26 cellular contexts compared by ENCODE assay signal in genomic region chr19:20964798-20965197, GRCh38. TPM values are rescaled to one million over a fixed set of nuclear protein-coding genes. Genes with fewer than 3 reads are reported as not detected.
DNase-seq lines count a peak whose midpoint lies in the region; ATAC-seq, FAIRE-seq and TF ChIP-seq lines count a peak whose summit lies in the region.
"Had no signal": no experiment of that assay in that cellular context is flagged by ENCODE, and none has a peak within 500 bp of the region (broad histone marks: within the 10 kb centered on the region; RNA-seq: fewer than 3 reads in every experiment).

No MANE protein-coding gene starts in this region.

- H3K4me3 ChIP-seq in HepG2 (replicated peaks in 1 of 3; ENCODE audit: insufficient read depth in 1 of 3, low read depth in 2 of 3, low read length in 3 of 3) (no peak overlapping the region), right lobe of liver (no peak overlapping the region), K562 (no peak overlapping the region)
- H3K4me3 ChIP-seq: gastroesophageal sphincter, sigmoid colon, transverse colon had no signal

- peak; percentile 13 for DNase-seq in HepG2 (ENCODE audit: low spot score)
- no peak for DNase-seq in right lobe of liver
- DNase-seq in HT-29 (ENCODE audit: low spot score) = peak; percentile 4
- DNase-seq in K562 (ENCODE audit: extremely low read depth in 1 of 4, low spot score in 3 of 4) = peak in 1 of 4 experiments; percentile 2
- no peak for DNase-seq in GDM1 (lab: John Stamatoyannopoulos, UW)
- no peak for DNase-seq in AG08396 (ENCODE audit: low spot score)
- DNase-seq: activated CD4-positive, CD25-positive, alpha-beta regulatory T cell treated with anti-CD3 and anti-CD28 coated beads, Interleukin-2, amount 50 U/mL, for 72 hours; activated naive CD4-positive, alpha-beta T cell; anterior cingulate cortex; H7; natural killer cell; NCI-H187 treated with DMSO at 0.1 percent for 48 hours; NCI-H524 treated with DMSO at 0.1 percent for 48 hours; sigmoid colon; stimulated activated naive CD4-positive, alpha-beta T cell treated with Interleukin-2 at 50 U/mL for 16 hours; T-helper 9 cell; transverse colon had no signal

- FAIRE-seq in HepG2 (lab: Jason Lieb, UNC) (no peak), K562 (lab: Jason Lieb, UNC) (peak; percentile 15)
- FAIRE-seq: GM12891, GM19239, RCC 7860 had no signal

- ATAC-seq in HepG2 (peak; percentile 31; the same call in 1 of the 3 replicates), right lobe of liver (no peak), K562 (no peak), HG02885 (IDR thresholded peaks at IDR 0.05; ENCODE audit: poor library complexity, unreplicated experiment) (no peak)
- ATAC-seq: esophagus mucosa, gastroesophageal sphincter, natural killer cell, SK-N-SH treated with all-trans-retinoic acid at 6 μM for 48 hours had no signal

- H3K4me1 ChIP-seq in HepG2 (ENCODE audit: insufficient read depth, low read length) (no peaks in the 10 kb centered on the region), right lobe of liver (no peaks in the 10 kb centered on the region), K562 (replicated peaks in 1 of 2; ENCODE audit: control insufficient read depth in 2 of 2, insufficient read depth in 2 of 2, low read length in 2 of 2) (no peaks in the 10 kb centered on the region)
- H3K4me1 ChIP-seq: gastroesophageal sphincter, parathyroid adenoma, sigmoid colon, transverse colon had no signal

- H2AFZ ChIP-seq in HepG2 (ENCODE audit: low read length) (no peak overlapping the region), K562 (ENCODE audit: low read depth, low read length) (no peak overlapping the region)
- H2AFZ ChIP-seq: parathyroid adenoma had no signal

- POLR2A ChIA-PET in HepG2 (lab: Yijun Ruan, JAX) (no interaction called here), K562 (lab: Yijun Ruan, JAX) (no interaction called here)

- H4K20me1 ChIP-seq in HepG2 (ENCODE audit: insufficient read depth, low read length) (no peaks in the 10 kb centered on the region), K562 (replicated peaks; ENCODE audit: control insufficient read depth, insufficient read depth, low read length) (no peaks in the 10 kb centered on the region)

- TF ChIP-seq EP300 in HepG2 (IDR thresholded peaks at IDR 0.05; ENCODE audit: low read depth in 2 of 2, low read length in 2 of 2) (no peak), HepG2 (CRISPR knock-in tag; IDR thresholded peaks at IDR 0.05; ENCODE audit: borderline replicate concordance) (no peak), K562 (IDR thresholded peaks at IDR 0.05; ENCODE audit: low read length) (no peak)

- BruUV-seq in HepG2 (replicated peaks; lab: Mats Ljungman, UMichigan) (no TSS peak), K562 (replicated peaks; lab: Mats Ljungman, UMichigan) (no TSS peak)

- no peaks in the 10 kb centered on the region for H3K79me2 ChIP-seq in HepG2 (ENCODE audit: insufficient read depth, low read length)
- no peaks in the 10 kb centered on the region for H3K79me2 ChIP-seq in K562 (ENCODE audit: control insufficient read depth, insufficient read depth, low read length)
- H3K79me2 ChIP-seq: parathyroid adenoma had no signal

- CTCF ChIA-PET in HepG2 (lab: Yijun Ruan, JAX; ENCODE audit: low intra/inter-chr PET ratio, low total read pairs) = no interaction called here
- CTCF ChIA-PET in K562 (lab: Yijun Ruan, JAX; ENCODE audit: low intra/inter-chr PET ratio) = no interaction called here

- WGBS in HepG2 (ENCODE audit: low lambda C conversion rate) = 33% methylated on average over 1 of the region's 4 CpGs
- WGBS in right lobe of liver (ENCODE audit: insufficient coverage, low coverage, low lambda C conversion rate, missing lambda C conversion rate) = 33% methylated on average over 1 of the region's 4 CpGs
- 0% methylated on average over 4 of the region's 4 CpGs for WGBS in K562 (ENCODE audit: insufficient coverage, low coverage, missing lambda C conversion rate)

- TF ChIP-seq POLR2A in HepG2 (IDR thresholded peaks at IDR 0.05; ENCODE audit: insufficient read depth in 1 of 2, low read depth in 2 of 2, low read length in 2 of 2) = no peak
- no peak for TF ChIP-seq POLR2A in right lobe of liver (IDR thresholded peaks at IDR 0.05)
- no peak for TF ChIP-seq POLR2A in K562 (conservative IDR thresholded peaks at IDR 0.05)

- intact Hi-C loops in HepG2 (cut with micrococcal nuclease; ENCODE audit: unreplicated experiment) (no loop called here), right lobe of liver (cut with DNase I) (no loop called here), K562 (cut with micrococcal nuclease) (no loop called here)

- TF ChIP-seq CTCF in HepG2 (CRISPR knock-in tag; IDR thresholded peaks at IDR 0.05) (peak; percentile 52), right lobe of liver (IDR thresholded peaks at IDR 0.05) (no peak), K562 (IDR thresholded peaks at IDR 0.05 in 2 of 3, conservative IDR thresholded peaks at IDR 0.05 in 1 of 3; ENCODE audit: insufficient read depth in 2 of 3, low read depth in 1 of 3, low read length in 3 of 3) (no peak)

- H3K27me3 ChIP-seq in HepG2 (ENCODE audit: control insufficient read depth in 1 of 2, insufficient read depth in 2 of 2, low read length in 2 of 2) (no peaks in the 10 kb centered on the region; a peak in 1 of 5 replicates), right lobe of liver (no peaks in the 10 kb centered on the region), K562 (ENCODE audit: control insufficient read depth in 2 of 2, insufficient read depth in 2 of 2, low read length in 2 of 2) (no peaks in the 10 kb centered on the region)
- H3K27me3 ChIP-seq: gastroesophageal sphincter, sigmoid colon, transverse colon had no signal

- no peak overlapping the region for H3K4me2 ChIP-seq in HepG2 (ENCODE audit: low read depth, low read length)
- H3K4me2 ChIP-seq in K562 (ENCODE audit: insufficient read depth, low read length) = no peak overlapping the region

- no peak overlapping the region for H3K9ac ChIP-seq in HepG2 (ENCODE audit: insufficient read depth, low read depth, low read length)
- H3K9ac ChIP-seq in K562 (ENCODE audit: insufficient read depth in 1 of 2, low read depth in 2 of 2, low read length in 2 of 2) = no peak overlapping the region
- H3K9ac ChIP-seq: parathyroid adenoma had no signal

- TF ChIP-seq RAD21 in HepG2 (CRISPR knock-in tag; IDR thresholded peaks at IDR 0.05) (no peak), K562 (CRISPR knock-in tag; conservative IDR thresholded peaks at IDR 0.05 in 1 of 2, IDR thresholded peaks at IDR 0.05 in 1 of 2) (0 out of 4 replicates have a peak, but pooled peaks of 1 of the 2 experiments have one; percentile 17)

- H3K27ac ChIP-seq in HepG2 (ENCODE audit: extremely low read length, insufficient read depth, low read length) (no peak overlapping the region), right lobe of liver (no peak overlapping the region), K562 (ENCODE audit: extremely low read depth, low read depth, low read length) (no peak overlapping the region)
- H3K27ac ChIP-seq: gastroesophageal sphincter, HL-60, parathyroid adenoma, sigmoid colon, transverse colon had no signal

- H3K9me1 ChIP-seq in K562 (ENCODE audit: control insufficient read depth, insufficient read depth, low read length) = no peaks in the 10 kb centered on the region

- peaks cover 41% of the 10 kb centered on the region for H3K9me3 ChIP-seq in HepG2 (ENCODE audit: low read length)
- H3K9me3 ChIP-seq in right lobe of liver = no peaks in the 10 kb centered on the region
- no peaks in the 10 kb centered on the region; the same call in 1 of the 2 replicates for H3K9me3 ChIP-seq in K562 (replicated peaks; ENCODE audit: control insufficient read depth, insufficient read depth, low read depth, low read length)
- H3K9me3 ChIP-seq: sigmoid colon, transverse colon had no signal

- H3K36me3 ChIP-seq in HepG2 (replicated peaks in 1 of 2; ENCODE audit: control insufficient read depth in 1 of 2, insufficient read depth in 2 of 2, low read length in 2 of 2) (no peaks in the 10 kb centered on the region), right lobe of liver (no peaks in the 10 kb centered on the region), K562 (ENCODE audit: control insufficient read depth, insufficient read depth, low read length) (no peaks in the 10 kb centered on the region)
- H3K36me3 ChIP-seq: gastroesophageal sphincter, sigmoid colon, transverse colon had no signal

- in situ Hi-C loops in HepG2 (cut with HindIII; ENCODE audit: extremely low pct_ligation_motif_present, low pct_unique_long_range_greater_than_20kb) (no loop called here), K562 (cut with MboI) (no loop called here)

RNA-seq across cellular contexts. Expression of gene ZNF85, which starts 41.7 kb away (rescaled TPM):
- 3.7 and 4.8 TPM in 2 replicates for total RNA-seq in HepG2 (2016; rRNA removed; fragmentation: Illumina TruSeq; extraction: Trizol)
- total RNA-seq in HepG2 (2016; cell fraction: cytosol; rRNA removed; fragmentation: Illumina TruSeq; extraction: Trizol; ENCODE audit: low read depth) = 1.1 and 1.3 TPM in 2 replicates
- 4.4 and 5.3 TPM in 2 replicates for total RNA-seq in HepG2 (2016; cell fraction: insoluble cytoplasmic fraction; rRNA removed; fragmentation: Illumina TruSeq; extraction: Trizol)
- 1.6 and 2.4 TPM in 2 replicates for total RNA-seq in HepG2 (2016; cell fraction: membrane; rRNA removed; fragmentation: Illumina TruSeq; extraction: Trizol)
- 5.1 and 5.3 TPM in 2 replicates for total RNA-seq in HepG2 (2016; cell fraction: nucleus; rRNA removed; fragmentation: Illumina TruSeq; extraction: Trizol)
- 0.85 and 1.1 TPM in 2 replicates for polyA plus RNA-seq in HepG2 (2011; rRNA removed)
- polyA plus RNA-seq in HepG2 (2011; cell fraction: cytosol; rRNA removed) = 0.32 and 0.42 TPM in 2 replicates
- 0.74 and 0.93 TPM in 2 replicates for polyA plus RNA-seq in HepG2 (2011; cell fraction: nucleus; rRNA removed)
- polyA plus RNA-seq in HepG2 (2012) = 1.1 and 2.4 TPM in 2 replicates
- polyA plus RNA-seq in HepG2 (2016; cell fraction: cytosol; fragmentation: Illumina TruSeq; extraction: Trizol; ENCODE audit: low read depth) = 0.35 and 0.60 TPM in 2 replicates
- polyA plus RNA-seq in HepG2 (2016; cell fraction: insoluble cytoplasmic fraction; fragmentation: Illumina TruSeq; extraction: Trizol; ENCODE audit: low read depth) = 3.4 and 3.7 TPM in 2 replicates
- polyA plus RNA-seq in HepG2 (2016; cell fraction: membrane; fragmentation: Illumina TruSeq; extraction: Trizol; ENCODE audit: low read depth) = 0.82 and 0.95 TPM in 2 replicates
- polyA plus RNA-seq in HepG2 (2016; cell fraction: nucleus; fragmentation: Illumina TruSeq; extraction: Trizol; ENCODE audit: insufficient read depth, low read depth) = 7.8 and 10.2 TPM in 2 replicates
- polyA minus RNA-seq in HepG2 (2011; rRNA and poly(A)+ RNA removed; ENCODE audit: low replicate concordance) = 2.3 TPM in 1 of 2 replicates, not detected in the other
- 0.79 and 5.7 TPM in 2 replicates for polyA minus RNA-seq in HepG2 (2011; cell fraction: cytosol; rRNA and poly(A)+ RNA removed)
- 4.7 and 5.5 TPM in 2 replicates for polyA minus RNA-seq in HepG2 (2011; cell fraction: nucleus; rRNA and poly(A)+ RNA removed)
- total RNA-seq in right lobe of liver = 1 to 10 TPM in 2 of 6 experiments, under 1 TPM in 4; 0.37 to 3.3 (median 0.84) TPM
- total RNA-seq in HT-29 (2014; rRNA removed; shearing (Covaris generic)) = 0.08 TPM in 1 of 2 replicates, not detected in the other
- total RNA-seq in K562 (2011; cell fraction: chromatin; rRNA removed; ENCODE audit: low replicate concordance) = 1.1 and 1.5 TPM in 2 replicates
- total RNA-seq in K562 (2011; cell fraction: nucleolus; rRNA removed) = 0.50 and 2.0 TPM in 2 replicates
- total RNA-seq in K562 (2011; cell fraction: nucleoplasm; rRNA removed) = 1.1 and 1.8 TPM in 2 replicates
- total RNA-seq in K562 (2014; rRNA removed) = 0.41 and 1.6 TPM in 2 replicates
- 1.0 and 1.8 TPM in 2 replicates for total RNA-seq in K562 (2014; rRNA removed; fragmentation: Illumina TruSeq; extraction: Trizol)
- total RNA-seq in K562 (2015; rRNA removed; fragmentation: Illumina TruSeq; extraction: Trizol) = 1.1 and 1.7 TPM in 2 replicates
- 0.74 and 1.2 TPM in 2 replicates for total RNA-seq in K562 (2021)
- 0.98 and 2.9 TPM in 2 replicates for polyA plus RNA-seq in K562 (2011; rRNA removed)
- polyA plus RNA-seq in K562 (2011; cell fraction: cytosol; rRNA removed) = 0.25 and 2.2 TPM in 2 replicates
- polyA plus RNA-seq in K562 (2011; cell fraction: nucleus; rRNA removed) = 0.41 and 3.1 TPM in 2 replicates
- 0.39 and 0.82 TPM in 2 replicates for polyA plus RNA-seq in K562 (2012)
- polyA plus RNA-seq in K562 (2014; fragmentation: Illumina TruSeq; extraction: Trizol) = 0.92 and 1.1 TPM in 2 replicates
- under 1 TPM; 0.76 to 0.83 TPM for polyA plus RNA-seq in K562 (2014; fragmentation: Nextera tagmentation; extraction: Ambion mirVana)
- polyA plus RNA-seq in K562 (2014; rRNA removed) = 0.59 and 0.78 TPM in 2 replicates
- 0.46 and 4.8 TPM in 2 replicates for polyA minus RNA-seq in K562 (2011; rRNA and poly(A)+ RNA removed)
- 1.9 and 3.8 TPM in 2 replicates for polyA minus RNA-seq in K562 (2011; cell fraction: cytosol; rRNA and poly(A)+ RNA removed)
- polyA minus RNA-seq in K562 (2011; cell fraction: nucleus; rRNA and poly(A)+ RNA removed) = 0.67 and 5.3 TPM in 2 replicates
- total RNA-seq: H7 had no signal

RNA-seq across cellular contexts. Expression of gene ZNF430, which starts 55.7 kb away (rescaled TPM):
- total RNA-seq in HepG2 (2016; rRNA removed; fragmentation: Illumina TruSeq; extraction: Trizol) (6.9 and 9.7 TPM in 2 replicates), right lobe of liver (1 to 10 TPM in 4 of 6 experiments, under 1 TPM in 2; 0.44 to 2.2 (median 1.2) TPM), K562 (2014; rRNA removed) (5.3 and 5.6 TPM in 2 replicates), K562 (2014; rRNA removed; fragmentation: Illumina TruSeq; extraction: Trizol) (15.4 and 15.8 TPM in 2 replicates), K562 (2015; rRNA removed; fragmentation: Illumina TruSeq; extraction: Trizol) (10.8 and 11.7 TPM in 2 replicates), K562 (2021) (7.8 and 9.6 TPM in 2 replicates)
- total RNA-seq in HepG2 (2016; cell fraction: cytosol; rRNA removed; fragmentation: Illumina TruSeq; extraction: Trizol; ENCODE audit: low read depth) = 2.5 and 4.1 TPM in 2 replicates
- 6.7 and 10.4 TPM in 2 replicates for total RNA-seq in HepG2 (2016; cell fraction: insoluble cytoplasmic fraction; rRNA removed; fragmentation: Illumina TruSeq; extraction: Trizol)
- total RNA-seq in HepG2 (2016; cell fraction: membrane; rRNA removed; fragmentation: Illumina TruSeq; extraction: Trizol) = 2.1 and 3.6 TPM in 2 replicates
- total RNA-seq in HepG2 (2016; cell fraction: nucleus; rRNA removed; fragmentation: Illumina TruSeq; extraction: Trizol) = 9.9 and 12.4 TPM in 2 replicates
- polyA plus RNA-seq in HepG2 (2011; rRNA removed) (4.1 TPM in 2 replicates), K562 (2011; rRNA removed) (11.3 and 11.4 TPM in 2 replicates), K562 (2014; fragmentation: Illumina TruSeq; extraction: Trizol) (7.6 and 9.4 TPM in 2 replicates), K562 (2014; fragmentation: Nextera tagmentation; extraction: Ambion mirVana) (1 to 10 TPM; 4.7 to 5.3 TPM), K562 (2014; rRNA removed) (5.0 and 5.2 TPM in 2 replicates)
- 3.2 and 4.1 TPM in 2 replicates for polyA plus RNA-seq in HepG2 (2011; cell fraction: cytosol; rRNA removed)
- 2.2 and 3.6 TPM in 2 replicates for polyA plus RNA-seq in HepG2 (2011; cell fraction: nucleus; rRNA removed)
- polyA plus RNA-seq in HepG2 (2012) = 1.6 and 2.1 TPM in 2 replicates
- polyA plus RNA-seq in HepG2 (2016; cell fraction: cytosol; fragmentation: Illumina TruSeq; extraction: Trizol; ENCODE audit: low read depth) = 0.20 and 0.22 TPM in 2 replicates
- polyA plus RNA-seq in HepG2 (2016; cell fraction: insoluble cytoplasmic fraction; fragmentation: Illumina TruSeq; extraction: Trizol; ENCODE audit: low read depth) = 6.0 and 7.2 TPM in 2 replicates
- 0.49 and 0.76 TPM in 2 replicates for polyA plus RNA-seq in HepG2 (2016; cell fraction: membrane; fragmentation: Illumina TruSeq; extraction: Trizol; ENCODE audit: low read depth)
- 6.6 and 6.9 TPM in 2 replicates for polyA plus RNA-seq in HepG2 (2016; cell fraction: nucleus; fragmentation: Illumina TruSeq; extraction: Trizol; ENCODE audit: insufficient read depth, low read depth)
- 4.4 and 5.6 TPM in 2 replicates for polyA minus RNA-seq in HepG2 (2011; rRNA and poly(A)+ RNA removed; ENCODE audit: low replicate concordance)
- polyA minus RNA-seq in HepG2 (2011; cell fraction: cytosol; rRNA and poly(A)+ RNA removed) = 7.4 and 7.8 TPM in 2 replicates
- 14.2 and 15.7 TPM in 2 replicates for polyA minus RNA-seq in HepG2 (2011; cell fraction: nucleus; rRNA and poly(A)+ RNA removed)
- 1.2 and 2.3 TPM in 2 replicates for total RNA-seq in HT-29 (2014; rRNA removed; shearing (Covaris generic))
- 47.3 and 62.1 TPM in 2 replicates for total RNA-seq in K562 (2011; cell fraction: chromatin; rRNA removed; ENCODE audit: low replicate concordance)
- total RNA-seq in K562 (2011; cell fraction: nucleolus; rRNA removed) = 40.9 and 57.4 TPM in 2 replicates
- total RNA-seq in K562 (2011; cell fraction: nucleoplasm; rRNA removed) = 60.1 and 64.7 TPM in 2 replicates
- 7.0 and 15.1 TPM in 2 replicates for polyA plus RNA-seq in K562 (2011; cell fraction: cytosol; rRNA removed)
- 6.2 and 7.7 TPM in 2 replicates for polyA plus RNA-seq in K562 (2011; cell fraction: nucleus; rRNA removed)
- polyA plus RNA-seq in K562 (2012) = 4.0 and 5.2 TPM in 2 replicates
- polyA minus RNA-seq in K562 (2011; rRNA and poly(A)+ RNA removed) = 19.4 and 19.8 TPM in 2 replicates
- polyA minus RNA-seq in K562 (2011; cell fraction: cytosol; rRNA and poly(A)+ RNA removed) = 8.9 and 12.7 TPM in 2 replicates
- 19.0 and 26.4 TPM in 2 replicates for polyA minus RNA-seq in K562 (2011; cell fraction: nucleus; rRNA and poly(A)+ RNA removed)

Comparison
In these comparisons a context has a peak if more than half of its experiments do, and no peak if none do; other contexts are left out.
1. DNase-seq: peak in HepG2 (single experiment) and HT-29 (single experiment); none in right lobe of liver (0 of 3), GDM1 (single experiment) and AG08396 (single experiment).
2. Of the 241 proteins assayed by ChIP-seq in both HepG2 and K562: peak only in HepG2: CTCF, STAG1, TCF7, ZFX and ZNF263; only in K562: NFIC; in both: none; in neither: 234; mixed calls (peak in some experiments, not most) for 1.